In genomic region chr3:120770891-120771290, GRCh38 we compare ENCODE assay signal across 1 cellular context.
TF ChIP-seq lines count a peak whose summit lies in the region.

No MANE protein-coding gene starts in this region.

TF ChIP-seq in GM23338, 12 proteins besides CTCF, POLR2A, EP300 and RAD21 (continued from another document):
- no peak for TF ChIP-seq ETS1 (IDR thresholded peaks at IDR 0.05)
- TF ChIP-seq, protein P1, sequence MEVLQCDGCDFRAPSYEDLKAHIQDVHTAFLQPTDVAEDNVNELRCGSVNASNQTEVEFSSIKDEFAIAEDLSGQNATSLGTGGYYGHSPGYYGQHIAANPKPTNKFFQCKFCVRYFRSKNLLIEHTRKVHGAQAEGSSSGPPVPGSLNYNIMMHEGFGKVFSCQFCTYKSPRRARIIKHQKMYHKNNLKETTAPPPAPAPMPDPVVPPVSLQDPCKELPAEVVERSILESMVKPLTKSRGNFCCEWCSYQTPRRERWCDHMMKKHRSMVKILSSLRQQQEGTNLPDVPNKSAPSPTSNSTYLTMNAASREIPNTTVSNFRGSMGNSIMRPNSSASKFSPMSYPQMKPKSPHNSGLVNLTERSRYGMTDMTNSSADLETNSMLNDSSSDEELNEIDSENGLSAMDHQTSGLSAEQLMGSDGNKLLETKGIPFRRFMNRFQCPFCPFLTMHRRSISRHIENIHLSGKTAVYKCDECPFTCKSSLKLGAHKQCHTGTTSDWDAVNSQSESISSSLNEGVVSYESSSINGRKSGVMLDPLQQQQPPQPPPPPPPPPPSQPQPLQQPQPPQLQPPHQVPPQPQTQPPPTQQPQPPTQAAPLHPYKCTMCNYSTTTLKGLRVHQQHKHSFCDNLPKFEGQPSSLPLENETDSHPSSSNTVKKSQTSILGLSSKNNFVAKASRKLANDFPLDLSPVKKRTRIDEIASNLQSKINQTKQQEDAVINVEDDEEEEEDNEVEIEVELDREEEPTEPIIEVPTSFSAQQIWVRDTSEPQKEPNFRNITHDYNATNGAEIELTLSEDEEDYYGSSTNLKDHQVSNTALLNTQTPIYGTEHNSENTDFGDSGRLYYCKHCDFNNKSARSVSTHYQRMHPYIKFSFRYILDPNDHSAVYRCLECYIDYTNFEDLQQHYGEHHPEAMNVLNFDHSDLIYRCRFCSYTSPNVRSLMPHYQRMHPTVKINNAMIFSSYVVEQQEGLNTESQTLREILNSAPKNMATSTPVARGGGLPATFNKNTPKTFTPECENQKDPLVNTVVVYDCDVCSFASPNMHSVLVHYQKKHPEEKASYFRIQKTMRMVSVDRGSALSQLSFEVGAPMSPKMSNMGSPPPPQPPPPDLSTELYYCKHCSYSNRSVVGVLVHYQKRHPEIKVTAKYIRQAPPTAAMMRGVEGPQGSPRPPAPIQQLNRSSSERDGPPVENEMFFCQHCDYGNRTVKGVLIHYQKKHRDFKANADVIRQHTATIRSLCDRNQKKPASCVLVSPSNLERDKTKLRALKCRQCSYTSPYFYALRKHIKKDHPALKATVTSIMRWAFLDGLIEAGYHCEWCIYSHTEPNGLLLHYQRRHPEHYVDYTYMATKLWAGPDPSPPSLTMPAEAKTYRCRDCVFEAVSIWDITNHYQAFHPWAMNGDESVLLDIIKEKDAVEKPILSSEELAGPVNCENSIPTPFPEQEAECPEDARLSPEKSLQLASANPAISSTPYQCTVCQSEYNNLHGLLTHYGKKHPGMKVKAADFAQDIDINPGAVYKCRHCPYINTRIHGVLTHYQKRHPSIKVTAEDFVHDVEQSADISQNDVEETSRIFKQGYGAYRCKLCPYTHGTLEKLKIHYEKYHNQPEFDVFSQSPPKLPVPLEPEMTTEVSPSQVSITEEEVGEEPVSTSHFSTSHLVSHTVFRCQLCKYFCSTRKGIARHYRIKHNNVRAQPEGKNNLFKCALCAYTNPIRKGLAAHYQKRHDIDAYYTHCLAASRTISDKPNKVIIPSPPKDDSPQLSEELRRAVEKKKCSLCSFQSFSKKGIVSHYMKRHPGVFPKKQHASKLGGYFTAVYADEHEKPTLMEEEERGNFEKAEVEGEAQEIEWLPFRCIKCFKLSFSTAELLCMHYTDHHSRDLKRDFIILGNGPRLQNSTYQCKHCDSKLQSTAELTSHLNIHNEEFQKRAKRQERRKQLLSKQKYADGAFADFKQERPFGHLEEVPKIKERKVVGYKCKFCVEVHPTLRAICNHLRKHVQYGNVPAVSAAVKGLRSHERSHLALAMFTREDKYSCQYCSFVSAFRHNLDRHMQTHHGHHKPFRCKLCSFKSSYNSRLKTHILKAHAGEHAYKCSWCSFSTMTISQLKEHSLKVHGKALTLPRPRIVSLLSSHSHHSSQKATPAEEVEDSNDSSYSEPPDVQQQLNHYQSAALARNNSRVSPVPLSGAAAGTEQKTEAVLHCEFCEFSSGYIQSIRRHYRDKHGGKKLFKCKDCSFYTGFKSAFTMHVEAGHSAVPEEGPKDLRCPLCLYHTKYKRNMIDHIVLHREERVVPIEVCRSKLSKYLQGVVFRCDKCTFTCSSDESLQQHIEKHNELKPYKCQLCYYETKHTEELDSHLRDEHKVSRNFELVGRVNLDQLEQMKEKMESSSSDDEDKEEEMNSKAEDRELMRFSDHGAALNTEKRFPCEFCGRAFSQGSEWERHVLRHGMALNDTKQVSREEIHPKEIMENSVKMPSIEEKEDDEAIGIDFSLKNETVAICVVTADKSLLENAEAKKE (CRISPR knock-in tag; IDR thresholded peaks at IDR 0.05) = no peak
- no peak for TF ChIP-seq EZH2phosphoT487 (IDR thresholded peaks at IDR 0.05; ENCODE audit: unreplicated experiment)
- TF ChIP-seq POLR2AphosphoS5 (IDR thresholded peaks at IDR 0.05; ENCODE audit: low read depth) = no peak
- TF ChIP-seq JUNB (IDR thresholded peaks at IDR 0.05; ENCODE audit: unreplicated experiment) = no peak
- no peak for TF ChIP-seq CREB1 (CRISPR knock-in tag; IDR thresholded peaks at IDR 0.05; ENCODE audit: low read depth)
